Comparison of ENCODE assay signal across 9 cellular contexts in the genomic region with DNA sequence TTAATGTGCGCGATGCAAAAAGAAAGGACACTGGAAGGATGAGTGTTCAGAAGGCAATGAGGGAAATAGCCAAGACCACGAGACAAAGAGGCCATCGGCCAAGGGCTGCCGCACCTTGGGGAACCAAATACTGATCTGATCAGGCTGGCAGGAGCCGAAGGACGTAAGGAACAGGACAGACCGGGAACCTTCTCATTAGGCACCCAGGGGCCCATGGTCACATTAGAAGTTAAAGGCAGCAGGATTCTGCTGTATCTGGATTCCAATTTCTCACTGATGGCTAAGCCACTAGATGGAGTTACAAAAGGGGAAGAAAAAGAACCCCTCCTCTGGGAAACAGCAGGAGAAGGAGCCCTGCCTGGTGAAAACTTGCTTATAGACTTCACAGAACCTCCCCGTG. TPM values are rescaled to one million over a fixed set of nuclear protein-coding genes. Genes with fewer than 3 reads are reported as not detected.
DNase-seq lines count a peak whose midpoint lies in the region; ATAC-seq and TF ChIP-seq lines count a peak whose summit lies in the region.
"Had no signal": no experiment of that assay in that cellular context is flagged by ENCODE, and none has a peak within 500 bp of the region (broad histone marks: within the 10 kb centered on the region; RNA-seq: fewer than 3 reads in every experiment).

No MANE protein-coding gene starts in this region.

- TF ChIP-seq CTCF in right atrium auricular region (IDR thresholded peaks at IDR 0.05): peak in 1 of 2 donors; percentile 33

- POLR2A ChIA-PET in T-cell (lab: Charles Lee): no interaction called here

- H3K36me3 ChIP-seq in right atrium auricular region: no peaks in the 10 kb centered on the region

- ATAC-seq in T-cell (replicated peaks in 1 of 4) (no peak), HG03457 (IDR thresholded peaks at IDR 0.05; ENCODE audit: unreplicated experiment) (no peak)

- H3K9me3 Mint-ChIP-seq in T-cell: no peaks in the 10 kb centered on the region

- H3K27me3 Mint-ChIP-seq in T-cell: peaks cover 11 to 23% of the 10 kb centered on the region in 2 donors

- H3K27ac Mint-ChIP-seq in T-cell: no peak overlapping the region

- DNase-seq in DMS 273 (lab: John Stamatoyannopoulos, UW; ENCODE audit: unreplicated experiment) (peak; percentile 12), DMS 273 treated with DMSO at 0.1 percent for 48 hours (lab: John Stamatoyannopoulos, UW) (no peak), T-cell (no peak), right atrium auricular region (ENCODE audit: low spot score) (no peak), skeletal muscle cell (ENCODE audit: low read depth) (no peak), NCI-H2196 treated with DMSO at 0.1 percent for 48 hours (lab: John Stamatoyannopoulos, UW; ENCODE audit: unreplicated experiment) (no peak), NCI-H1694 treated with DMSO at 0.1 percent for 48 hours (lab: John Stamatoyannopoulos, UW) (no peak)
- DNase-seq: 8988T had no signal

- H3K4me1 ChIP-seq in right atrium auricular region: peaks cover 0 to 33% of the 10 kb centered on the region in 2 donors

- peaks cover 11 to 14% (median 13%) of the 10 kb centered on the region in 3 donors for H3K4me1 Mint-ChIP-seq in T-cell

- H3K27me3 ChIP-seq in right atrium auricular region: no peaks in the 10 kb centered on the region

- H3K27ac ChIP-seq in right atrium auricular region: peak overlapping the region in 1 of 2 donors; percentile 15

- peak overlapping the region; percentile 72 to 77 (median 76) for H3K4me3 Mint-ChIP-seq in T-cell

- H3K9me3 ChIP-seq in right atrium auricular region: no peaks in the 10 kb centered on the region

- no peaks in the 10 kb centered on the region for H3K36me3 Mint-ChIP-seq in T-cell

- H3K4me3 ChIP-seq in right atrium auricular region (peak overlapping the region; percentile 39 to 53), skeletal muscle cell (ENCODE audit: low read depth, low read length) (peak overlapping the region; percentile 46)

- CTCF ChIA-PET in T-cell (lab: Charles Lee): no interaction called here

RNA-seq across cellular contexts. Expression of gene CPT1A, which starts 28.8 kb away (rescaled TPM):
- total RNA-seq in T-cell (10 to 100 TPM; 21.2 to 44.1 (median 35.9) TPM), right atrium auricular region (10 to 100 TPM; 53.1 to 56.3 TPM)

RNA-seq across cellular contexts. Expression of gene MRPL21, which starts 33.2 kb away (rescaled TPM):
- 10 to 100 TPM; 34.0 to 36.9 (median 35.3) TPM for total RNA-seq in T-cell
- total RNA-seq in right atrium auricular region: 10 to 100 TPM; 63.2 to 87.3 TPM

RNA-seq across cellular contexts. Expression of gene IGHMBP2, which starts 33.2 kb away (rescaled TPM):
- total RNA-seq in T-cell (10 to 100 TPM; 33.5 to 59.8 (median 37.0) TPM), right atrium auricular region (1 to 10 TPM; 8.5 to 8.8 TPM)
